ENCODE assay signal across 21 cellular contexts in the genomic region with DNA sequence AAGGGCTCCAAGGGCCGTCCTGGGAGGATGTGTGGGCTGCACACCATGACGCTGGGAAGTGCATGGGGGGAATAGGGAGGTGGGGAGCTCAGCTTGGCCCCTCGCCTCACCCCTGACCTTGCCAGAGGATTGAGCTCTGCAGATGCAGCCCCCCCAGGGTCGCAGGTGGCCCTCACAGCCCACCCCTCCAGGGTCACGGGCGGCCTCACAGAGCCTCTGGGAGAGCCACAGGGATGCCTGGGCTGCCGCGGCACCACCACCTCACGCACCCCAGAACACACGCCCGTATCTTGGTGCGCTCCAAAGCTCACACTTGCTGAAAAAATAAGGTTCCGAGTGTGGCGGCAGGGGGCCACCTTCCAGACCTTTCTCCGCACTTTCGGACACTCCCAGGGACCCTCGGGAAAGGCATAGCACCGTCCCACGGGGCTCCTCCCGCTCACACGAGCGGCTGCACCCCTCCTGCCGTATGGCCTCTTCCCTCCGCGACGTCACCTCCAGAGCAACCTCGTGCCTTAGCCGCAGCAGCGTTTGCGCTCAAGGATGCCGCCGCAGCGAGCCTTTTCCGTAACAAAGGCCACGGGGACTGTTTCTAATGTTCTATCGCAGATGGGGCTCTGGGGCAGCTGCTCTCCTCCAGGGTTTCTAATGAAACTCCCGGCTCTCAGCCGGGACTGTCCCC.
"Had no signal": no experiment of that assay in that cellular context is flagged by ENCODE, and none has a peak within 500 bp of the region (broad histone marks: within the 10 kb centered on the region; RNA-seq: fewer than 3 reads in every experiment).

No MANE protein-coding gene starts in this region.

- H3K27me3 Mint-ChIP-seq: naive B cell had no signal

- DNase-seq: dermis blood vessel endothelial cell; endodermal cell; erythroblast; foreskin keratinocyte; left colon; mesendoderm; naive B cell; retina; small intestine; stimulated activated CD4-positive, alpha-beta T cell treated with anti-CD3 and anti-CD28 coated beads, Interleukin-12 subunit alpha, Interleukin-12 subunit beta, amount 100 ng/mL, for 4 hours; stimulated activated CD4-positive, alpha-beta T cell treated with anti-CD3 and anti-CD28 coated beads, Interleukin-2, amount 100 ng/mL, for 48 hours; stimulated activated naive CD4-positive, alpha-beta T cell treated with Interleukin-2 at 50 U/mL for 16 hours; trophoblast cell had no signal

- H3K9ac ChIP-seq: parathyroid adenoma had no signal

- H3K4me1 Mint-ChIP-seq: endodermal cell had no signal

- FAIRE-seq: colon, endothelial cell of umbilical vein, keratinocyte, small intestine had no signal

- H3K4me3 ChIP-seq: lung, prostate gland had no signal

- H3K36me3 ChIP-seq: prostate gland had no signal

- H3K4me1 ChIP-seq: foreskin keratinocyte, parathyroid adenoma, prostate gland had no signal

- H3K9me3 ChIP-seq: prostate gland had no signal

- H3K36me3 Mint-ChIP-seq: naive B cell had no signal

- H3K27ac ChIP-seq: foreskin keratinocyte, parathyroid adenoma, prostate gland had no signal

- H3K27ac Mint-ChIP-seq: endodermal cell, nephron had no signal

- ATAC-seq: foreskin keratinocyte, left colon, left ventricle myocardium superior had no signal

- H3K4me3 Mint-ChIP-seq: endodermal cell, nephron had no signal
